34 cellular contexts compared by ENCODE assay signal in genomic region chr2:59008950-59009349, GRCh38.
"Had no signal": no experiment of that assay in that cellular context is flagged by ENCODE, and none has a peak within 500 bp of the region (broad histone marks: within the 10 kb centered on the region; RNA-seq: fewer than 3 reads in every experiment).

No MANE protein-coding gene starts in this region.

- H3K36me3 ChIP-seq: MG63 had no signal

- DNase-seq: Karpas-422, Kasumi-1, MG63, MM.1S, MV-4-11, NCI-H1048, NCI-H1092, NCI-H1092 treated with DMSO at 0.1 percent for 48 hours, NCI-H1105, NCI-H1105 treated with DMSO at 0.1 percent for 48 hours, NCI-H1417, NCI-H1417 treated with DMSO at 0.1 percent for 48 hours, NCI-H1436, NCI-H1436 treated with DMSO at 0.1 percent for 48 hours, NCI-H146, NCI-H1694, NCI-H1694 treated with DMSO at 0.1 percent for 48 hours, NCI-H187, NCI-H187 treated with DMSO at 0.1 percent for 48 hours, NCI-H1930, NCI-H2029, NCI-H2029 treated with DMSO at 0.1 percent for 48 hours, NCI-H2081, NCI-H2081 treated with DMSO at 0.1 percent for 48 hours, NCI-H2107, NCI-H2171, NCI-H2171 treated with DMSO at 0.1 percent for 48 hours, NCI-H2227 treated with DMSO at 0.1 percent for 48 hours, NCI-H226, NCI-H345, NCI-H446, NCI-H446 treated with DMSO at 0.1 percent for 48 hours, NCI-H510A had no signal

- H3K9ac ChIP-seq: KMS-11 had no signal

- H3K9me3 ChIP-seq: MG63 had no signal

- H3K4me2 ChIP-seq: KMS-11 had no signal

- H3K4me3 ChIP-seq: MG63 had no signal

- H3K27me3 ChIP-seq: MG63 had no signal

- H3K27ac ChIP-seq: KMS-11 had no signal
